1 cellular context compared by ENCODE assay signal in genomic region chr5:117599811-117600210, GRCh38.
A peak's percentile ranks its signal among the peaks of the same experiment; 100 is the strongest.
DNase-seq lines count a peak whose midpoint lies in the region; TF ChIP-seq lines count a peak whose summit lies in the region.
"Not testable (repeated sequence)": the region's sequence is repeated elsewhere in the genome, so short reads cannot be mapped to it uniquely, and the experiment has no call there.

No MANE protein-coding gene starts in this region.

- H3K27ac Mint-ChIP-seq in chondrocyte (ENCODE audit: unreplicated experiment): not testable (repeated sequence)

- H3K36me3 Mint-ChIP-seq in chondrocyte (ENCODE audit: low read depth): not testable (repeated sequence)

- not testable (repeated sequence) for TF ChIP-seq CTCF in chondrocyte (IDR thresholded peaks at IDR 0.05)

- H3K4me1 Mint-ChIP-seq in chondrocyte (ENCODE audit: low read depth): not testable (repeated sequence)

- DNase-seq in chondrocyte (ENCODE audit: low spot score): peak; percentile 22

- H3K27me3 Mint-ChIP-seq in chondrocyte (ENCODE audit: low read depth): not testable (repeated sequence)

- H3K9me3 Mint-ChIP-seq in chondrocyte (ENCODE audit: low read depth): not testable (repeated sequence)

- not testable (repeated sequence) for H3K4me3 Mint-ChIP-seq in chondrocyte (ENCODE audit: unreplicated experiment)
